In the genomic region with DNA sequence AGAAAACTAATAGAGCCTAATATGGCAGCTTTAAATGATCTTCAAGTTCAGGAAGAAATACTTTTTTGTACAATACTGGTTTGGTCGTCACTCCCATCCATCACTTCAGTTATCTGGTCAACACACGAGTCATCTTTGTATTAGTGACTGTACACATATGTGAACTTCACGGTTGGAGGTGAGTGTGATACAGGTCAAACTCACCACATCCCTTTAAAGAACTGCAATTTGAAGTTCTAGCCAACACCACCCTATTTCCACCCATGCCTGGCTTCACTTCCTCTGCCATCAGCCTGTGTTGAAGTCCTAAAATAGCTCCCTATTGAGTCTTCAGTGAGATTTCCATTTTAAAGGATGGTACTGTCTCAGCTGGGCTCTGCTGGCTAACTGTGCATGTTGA, we compare ENCODE assay signal across 1 cellular context.
TF ChIP-seq lines count a peak whose summit lies in the region.

No MANE protein-coding gene starts in this region.

TF ChIP-seq in GM23338, 12 proteins besides CTCF, POLR2A, EP300 and RAD21 (continued from another document):
- TF ChIP-seq, protein P1, sequence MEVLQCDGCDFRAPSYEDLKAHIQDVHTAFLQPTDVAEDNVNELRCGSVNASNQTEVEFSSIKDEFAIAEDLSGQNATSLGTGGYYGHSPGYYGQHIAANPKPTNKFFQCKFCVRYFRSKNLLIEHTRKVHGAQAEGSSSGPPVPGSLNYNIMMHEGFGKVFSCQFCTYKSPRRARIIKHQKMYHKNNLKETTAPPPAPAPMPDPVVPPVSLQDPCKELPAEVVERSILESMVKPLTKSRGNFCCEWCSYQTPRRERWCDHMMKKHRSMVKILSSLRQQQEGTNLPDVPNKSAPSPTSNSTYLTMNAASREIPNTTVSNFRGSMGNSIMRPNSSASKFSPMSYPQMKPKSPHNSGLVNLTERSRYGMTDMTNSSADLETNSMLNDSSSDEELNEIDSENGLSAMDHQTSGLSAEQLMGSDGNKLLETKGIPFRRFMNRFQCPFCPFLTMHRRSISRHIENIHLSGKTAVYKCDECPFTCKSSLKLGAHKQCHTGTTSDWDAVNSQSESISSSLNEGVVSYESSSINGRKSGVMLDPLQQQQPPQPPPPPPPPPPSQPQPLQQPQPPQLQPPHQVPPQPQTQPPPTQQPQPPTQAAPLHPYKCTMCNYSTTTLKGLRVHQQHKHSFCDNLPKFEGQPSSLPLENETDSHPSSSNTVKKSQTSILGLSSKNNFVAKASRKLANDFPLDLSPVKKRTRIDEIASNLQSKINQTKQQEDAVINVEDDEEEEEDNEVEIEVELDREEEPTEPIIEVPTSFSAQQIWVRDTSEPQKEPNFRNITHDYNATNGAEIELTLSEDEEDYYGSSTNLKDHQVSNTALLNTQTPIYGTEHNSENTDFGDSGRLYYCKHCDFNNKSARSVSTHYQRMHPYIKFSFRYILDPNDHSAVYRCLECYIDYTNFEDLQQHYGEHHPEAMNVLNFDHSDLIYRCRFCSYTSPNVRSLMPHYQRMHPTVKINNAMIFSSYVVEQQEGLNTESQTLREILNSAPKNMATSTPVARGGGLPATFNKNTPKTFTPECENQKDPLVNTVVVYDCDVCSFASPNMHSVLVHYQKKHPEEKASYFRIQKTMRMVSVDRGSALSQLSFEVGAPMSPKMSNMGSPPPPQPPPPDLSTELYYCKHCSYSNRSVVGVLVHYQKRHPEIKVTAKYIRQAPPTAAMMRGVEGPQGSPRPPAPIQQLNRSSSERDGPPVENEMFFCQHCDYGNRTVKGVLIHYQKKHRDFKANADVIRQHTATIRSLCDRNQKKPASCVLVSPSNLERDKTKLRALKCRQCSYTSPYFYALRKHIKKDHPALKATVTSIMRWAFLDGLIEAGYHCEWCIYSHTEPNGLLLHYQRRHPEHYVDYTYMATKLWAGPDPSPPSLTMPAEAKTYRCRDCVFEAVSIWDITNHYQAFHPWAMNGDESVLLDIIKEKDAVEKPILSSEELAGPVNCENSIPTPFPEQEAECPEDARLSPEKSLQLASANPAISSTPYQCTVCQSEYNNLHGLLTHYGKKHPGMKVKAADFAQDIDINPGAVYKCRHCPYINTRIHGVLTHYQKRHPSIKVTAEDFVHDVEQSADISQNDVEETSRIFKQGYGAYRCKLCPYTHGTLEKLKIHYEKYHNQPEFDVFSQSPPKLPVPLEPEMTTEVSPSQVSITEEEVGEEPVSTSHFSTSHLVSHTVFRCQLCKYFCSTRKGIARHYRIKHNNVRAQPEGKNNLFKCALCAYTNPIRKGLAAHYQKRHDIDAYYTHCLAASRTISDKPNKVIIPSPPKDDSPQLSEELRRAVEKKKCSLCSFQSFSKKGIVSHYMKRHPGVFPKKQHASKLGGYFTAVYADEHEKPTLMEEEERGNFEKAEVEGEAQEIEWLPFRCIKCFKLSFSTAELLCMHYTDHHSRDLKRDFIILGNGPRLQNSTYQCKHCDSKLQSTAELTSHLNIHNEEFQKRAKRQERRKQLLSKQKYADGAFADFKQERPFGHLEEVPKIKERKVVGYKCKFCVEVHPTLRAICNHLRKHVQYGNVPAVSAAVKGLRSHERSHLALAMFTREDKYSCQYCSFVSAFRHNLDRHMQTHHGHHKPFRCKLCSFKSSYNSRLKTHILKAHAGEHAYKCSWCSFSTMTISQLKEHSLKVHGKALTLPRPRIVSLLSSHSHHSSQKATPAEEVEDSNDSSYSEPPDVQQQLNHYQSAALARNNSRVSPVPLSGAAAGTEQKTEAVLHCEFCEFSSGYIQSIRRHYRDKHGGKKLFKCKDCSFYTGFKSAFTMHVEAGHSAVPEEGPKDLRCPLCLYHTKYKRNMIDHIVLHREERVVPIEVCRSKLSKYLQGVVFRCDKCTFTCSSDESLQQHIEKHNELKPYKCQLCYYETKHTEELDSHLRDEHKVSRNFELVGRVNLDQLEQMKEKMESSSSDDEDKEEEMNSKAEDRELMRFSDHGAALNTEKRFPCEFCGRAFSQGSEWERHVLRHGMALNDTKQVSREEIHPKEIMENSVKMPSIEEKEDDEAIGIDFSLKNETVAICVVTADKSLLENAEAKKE (CRISPR knock-in tag; IDR thresholded peaks at IDR 0.05), result no peak
- no peak for TF ChIP-seq JUNB (IDR thresholded peaks at IDR 0.05; ENCODE audit: unreplicated experiment)
- TF ChIP-seq EZH2 (IDR thresholded peaks at IDR 0.05; ENCODE audit: low read depth, unreplicated experiment), result no peak
- TF ChIP-seq, protein P2, sequence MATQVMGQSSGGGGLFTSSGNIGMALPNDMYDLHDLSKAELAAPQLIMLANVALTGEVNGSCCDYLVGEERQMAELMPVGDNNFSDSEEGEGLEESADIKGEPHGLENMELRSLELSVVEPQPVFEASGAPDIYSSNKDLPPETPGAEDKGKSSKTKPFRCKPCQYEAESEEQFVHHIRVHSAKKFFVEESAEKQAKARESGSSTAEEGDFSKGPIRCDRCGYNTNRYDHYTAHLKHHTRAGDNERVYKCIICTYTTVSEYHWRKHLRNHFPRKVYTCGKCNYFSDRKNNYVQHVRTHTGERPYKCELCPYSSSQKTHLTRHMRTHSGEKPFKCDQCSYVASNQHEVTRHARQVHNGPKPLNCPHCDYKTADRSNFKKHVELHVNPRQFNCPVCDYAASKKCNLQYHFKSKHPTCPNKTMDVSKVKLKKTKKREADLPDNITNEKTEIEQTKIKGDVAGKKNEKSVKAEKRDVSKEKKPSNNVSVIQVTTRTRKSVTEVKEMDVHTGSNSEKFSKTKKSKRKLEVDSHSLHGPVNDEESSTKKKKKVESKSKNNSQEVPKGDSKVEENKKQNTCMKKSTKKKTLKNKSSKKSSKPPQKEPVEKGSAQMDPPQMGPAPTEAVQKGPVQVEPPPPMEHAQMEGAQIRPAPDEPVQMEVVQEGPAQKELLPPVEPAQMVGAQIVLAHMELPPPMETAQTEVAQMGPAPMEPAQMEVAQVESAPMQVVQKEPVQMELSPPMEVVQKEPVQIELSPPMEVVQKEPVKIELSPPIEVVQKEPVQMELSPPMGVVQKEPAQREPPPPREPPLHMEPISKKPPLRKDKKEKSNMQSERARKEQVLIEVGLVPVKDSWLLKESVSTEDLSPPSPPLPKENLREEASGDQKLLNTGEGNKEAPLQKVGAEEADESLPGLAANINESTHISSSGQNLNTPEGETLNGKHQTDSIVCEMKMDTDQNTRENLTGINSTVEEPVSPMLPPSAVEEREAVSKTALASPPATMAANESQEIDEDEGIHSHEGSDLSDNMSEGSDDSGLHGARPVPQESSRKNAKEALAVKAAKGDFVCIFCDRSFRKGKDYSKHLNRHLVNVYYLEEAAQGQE (IDR thresholded peaks at IDR 0.05; ENCODE audit: unreplicated experiment), result no peak
